Comparison of ENCODE assay signal across 10 cellular contexts in the genomic region with DNA sequence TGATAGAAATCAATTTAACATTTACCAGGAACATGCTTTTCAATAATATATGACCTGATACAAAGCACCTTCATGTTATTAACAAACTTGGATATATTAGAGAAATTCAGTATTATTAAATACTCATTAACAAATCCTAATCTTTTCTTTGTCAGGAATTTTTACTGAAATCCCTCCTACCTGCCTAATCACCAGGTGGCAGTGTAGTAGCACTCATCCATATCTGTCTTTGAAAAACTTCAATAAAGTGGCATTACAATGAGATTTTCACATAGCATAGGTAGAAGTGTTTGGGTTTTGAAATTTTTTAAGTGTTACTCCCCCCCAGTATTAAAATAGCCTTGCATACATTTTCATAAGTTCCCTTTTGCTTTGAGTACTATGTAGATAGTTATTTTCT.
DNase-seq lines count a peak whose midpoint lies in the region; ATAC-seq and TF ChIP-seq lines count a peak whose summit lies in the region.
"Had no signal": no experiment of that assay in that cellular context is flagged by ENCODE, and none has a peak within 500 bp of the region (broad histone marks: within the 10 kb centered on the region; RNA-seq: fewer than 3 reads in every experiment).

No MANE protein-coding gene starts in this region.

- H3K36me3 ChIP-seq in heart right ventricle = no peaks in the 10 kb centered on the region
- no peaks in the 10 kb centered on the region for H3K36me3 ChIP-seq in esophagus muscularis mucosa
- no peaks in the 10 kb centered on the region for H3K36me3 ChIP-seq in upper lobe of right lung
- H3K36me3 ChIP-seq: right atrium auricular region, tibial artery had no signal

- DNase-seq in heart right ventricle (no peak), Right ventricle myocardium inferior (ENCODE audit: missing footprints) (no peak), NCI-H82 (lab: John Stamatoyannopoulos, UW) (peak; percentile 26), esophagus muscularis mucosa (ENCODE audit: extremely low spot score) (no peak), upper lobe of right lung (no peak), NCI-H187 treated with DMSO at 0.1 percent for 48 hours (lab: John Stamatoyannopoulos, UW) (no peak)
- DNase-seq: tibial artery had no signal

- H3K4me3 ChIP-seq in heart right ventricle (no peak overlapping the region), esophagus muscularis mucosa (no peak overlapping the region), upper lobe of right lung (no peak overlapping the region)
- H3K4me3 ChIP-seq: right atrium auricular region, tibial artery had no signal

- TF ChIP-seq EP300 in esophagus muscularis mucosa (IDR thresholded peaks at IDR 0.05) = no peak

- no peak overlapping the region for H3K27ac ChIP-seq in heart right ventricle
- no peak overlapping the region for H3K27ac ChIP-seq in esophagus muscularis mucosa (replicated peaks in 1 of 4)
- H3K27ac ChIP-seq in upper lobe of right lung = no peak overlapping the region
- H3K27ac ChIP-seq: right atrium auricular region, tibial artery had no signal

- H3K27me3 ChIP-seq in heart right ventricle (no peaks in the 10 kb centered on the region), esophagus muscularis mucosa (no peaks in the 10 kb centered on the region), upper lobe of right lung (no peaks in the 10 kb centered on the region)
- H3K27me3 ChIP-seq: right atrium auricular region, tibial artery had no signal

- H3K9me3 ChIP-seq in heart right ventricle (no peaks in the 10 kb centered on the region), esophagus muscularis mucosa (no peaks in the 10 kb centered on the region), upper lobe of right lung (no peaks in the 10 kb centered on the region)
- H3K9me3 ChIP-seq: right atrium auricular region, tibial artery had no signal

- ATAC-seq in heart right ventricle (no peak), Right ventricle myocardium inferior (no peak), upper lobe of right lung (no peak), GM18498 (IDR thresholded peaks at IDR 0.05; ENCODE audit: unreplicated experiment) (no peak), HG03460 (IDR thresholded peaks at IDR 0.05; ENCODE audit: unreplicated experiment) (no peak)

- peak in 6 of 9 donors; percentile 24 to 53 (median 34) for TF ChIP-seq CTCF in heart right ventricle (IDR thresholded peaks at IDR 0.05)
- peak in 2 of 3 experiments; percentile 15 to 36 for TF ChIP-seq CTCF in esophagus muscularis mucosa (IDR thresholded peaks at IDR 0.05)
- peak; percentile 42 for TF ChIP-seq CTCF in upper lobe of right lung (IDR thresholded peaks at IDR 0.05)

- no peak for TF ChIP-seq POLR2A in esophagus muscularis mucosa (IDR thresholded peaks at IDR 0.05; ENCODE audit: low read depth)

- intact Hi-C loops in heart right ventricle (cut with DNase I) (loop anchor here in 1 of 10 donors (10.0 kb wide), 2 partner anchors 1250 to 1890 kb away; a partner anchor contains a TSS), Right ventricle myocardium inferior (cut with DNase I) (no loop called here), esophagus muscularis mucosa (cut with DNase I) (loop anchor here (10.0 kb wide), 1 partner anchor 1890 kb away; no protein-coding TSS in a partner anchor), upper lobe of right lung (cut with DNase I) (no loop called here)

- H3K4me1 ChIP-seq in heart right ventricle = no peaks in the 10 kb centered on the region
- H3K4me1 ChIP-seq in esophagus muscularis mucosa = no peaks in the 10 kb centered on the region
- no peaks in the 10 kb centered on the region for H3K4me1 ChIP-seq in upper lobe of right lung
- H3K4me1 ChIP-seq: right atrium auricular region, tibial artery had no signal
